In genomic region chr2:134838143-134838620, GRCh38 we compare ENCODE assay signal across 26 cellular contexts. TPM values are rescaled to one million over a fixed set of nuclear protein-coding genes. Genes with fewer than 3 reads are reported as not detected.
DNase-seq lines count a peak whose midpoint lies in the region; ATAC-seq and TF ChIP-seq lines count a peak whose summit lies in the region.
"Had no signal": no experiment of that assay in that cellular context is flagged by ENCODE, and none has a peak within 500 bp of the region (broad histone marks: within the 10 kb centered on the region; RNA-seq: fewer than 3 reads in every experiment).

Gene ACMSD (plus strand): TSS chr2:134838616. CDS start chr2:134838683, 67 bp downstream.

- H3K27me3 ChIP-seq in SK-N-SH (ENCODE audit: insufficient read depth) (no peaks in the 10 kb centered on the region), mesenchymal stem cell (ENCODE audit: control insufficient read depth in 1 of 2, insufficient read depth in 1 of 2, low read length in 2 of 2) (no peaks in the 10 kb centered on the region), Peyer's patch (no peaks in the 10 kb centered on the region)
- H3K27me3 ChIP-seq: BLaER1 treated with 17β-estradiol and CSF1 and Interleukin-3, amounts not matched to agents 10 nM and 100 nM; tibial nerve had no signal

- H4K91ac ChIP-seq in mesenchymal stem cell (ENCODE audit: low read length): no peak within 1 kb of the TSS

- no peaks in the 10 kb centered on the region for H3K4me1 Mint-ChIP-seq in glutamatergic neuron (ENCODE audit: low read depth, unreplicated experiment)
- H3K4me1 Mint-ChIP-seq: activated naive CD8-positive, alpha-beta T cell treated with anti-CD3 and anti-CD28 coated beads, Interleukin-2, amount 10 ng/mL, durations not matched to agents 7 days and 5 days; brain; nephron progenitor cell had no signal

- H3K23ac ChIP-seq in mesenchymal stem cell (ENCODE audit: low read length in 2 of 2): no peak within 1 kb of the TSS

- POLR2A ChIA-PET in SK-N-SH (lab: Yijun Ruan, JAX): no interaction called here

- no peak for TF ChIP-seq CTCF in SK-N-SH (IDR thresholded peaks at IDR 0.05)
- TF ChIP-seq CTCF in epithelial cell of proximal tubule (conservative IDR thresholded peaks at IDR 0.05; ENCODE audit: low read depth, low read length): no peak
- no peak for TF ChIP-seq CTCF in glutamatergic neuron (IDR thresholded peaks at IDR 0.05; ENCODE audit: partially characterized antibody, unreplicated experiment)
- no peak for TF ChIP-seq CTCF in Peyer's patch (IDR thresholded peaks at IDR 0.05)

- no peak within 1 kb of the TSS for H2BK120ac ChIP-seq in mesenchymal stem cell (ENCODE audit: low read depth, low read length)

- ATAC-seq in SK-N-SH treated with all-trans-retinoic acid at 6 μM for 48 hours (no peak), HG02870 (IDR thresholded peaks at IDR 0.05; ENCODE audit: unreplicated experiment) (no peak)
- ATAC-seq: heart right ventricle; stimulated activated naive CD8-positive, alpha-beta T cell treated with anti-CD3 and anti-CD28 coated beads, Interleukin-15, Interleukin-2, amounts not matched to agents 100 U/mL and 50 U/mL, for 24 hours had no signal

- no peak within 1 kb of the TSS for H2BK12ac ChIP-seq in mesenchymal stem cell (ENCODE audit: low read length in 2 of 2)

- no peak within 1 kb of the TSS for H3K4me3 Mint-ChIP-seq in glutamatergic neuron (ENCODE audit: unreplicated experiment)
- H3K4me3 Mint-ChIP-seq: activated naive CD8-positive, alpha-beta T cell treated with anti-CD3 and anti-CD28 coated beads, Interleukin-2, amount 10 ng/mL, durations not matched to agents 7 days and 5 days; brain; nephron progenitor cell had no signal

- no peaks in the 10 kb centered on the region for H3K9me3 ChIP-seq in SK-N-SH
- H3K9me3 ChIP-seq in mesenchymal stem cell (ENCODE audit: control insufficient read depth, low read length): peaks cover 17% of the 10 kb centered on the region
- H3K9me3 ChIP-seq in Peyer's patch: no peaks in the 10 kb centered on the region

- H2AFZ ChIP-seq in SK-N-SH (ENCODE audit: low read depth) (no peak within 1 kb of the TSS), mesenchymal stem cell (ENCODE audit: low read depth, low read length) (no peak within 1 kb of the TSS)

- H3K9ac ChIP-seq in SK-N-SH (no peak within 1 kb of the TSS), mesenchymal stem cell (ENCODE audit: low read length) (peak within 1 kb of the TSS; percentile 61)
- H3K9ac ChIP-seq: BLaER1 treated with 17β-estradiol and CSF1 and Interleukin-3, amounts not matched to agents 10 nM and 100 nM had no signal

- H3K36me3 ChIP-seq in SK-N-SH (replicated peaks in 1 of 2; ENCODE audit: control insufficient read depth in 1 of 2, insufficient read depth in 2 of 2, low read length in 1 of 2) (no peaks in the 10 kb centered on the region), mesenchymal stem cell (ENCODE audit: control insufficient read depth in 1 of 2, insufficient read depth in 2 of 2, low read depth in 1 of 2, low read length in 2 of 2) (no peaks in the 10 kb centered on the region), Peyer's patch (no peaks in the 10 kb centered on the region)
- H3K36me3 ChIP-seq: BLaER1 treated with 17β-estradiol and CSF1 and Interleukin-3, amounts not matched to agents 10 nM and 100 nM; heart right ventricle; tibial nerve had no signal

- H3K27ac Mint-ChIP-seq in glutamatergic neuron (ENCODE audit: unreplicated experiment): no peak within 1 kb of the TSS
- H3K27ac Mint-ChIP-seq: activated naive CD8-positive, alpha-beta T cell treated with anti-CD3 and anti-CD28 coated beads, Interleukin-2, amount 10 ng/mL, durations not matched to agents 7 days and 5 days; brain; nephron progenitor cell had no signal

- TF ChIP-seq RAD21 in SK-N-SH (IDR thresholded peaks at IDR 0.05; ENCODE audit: low read length): no peak

- 0 out of 2 replicates have a peak within 1 kb of the TSS, but pooled peaks have one; percentile 24 for H3K4me2 ChIP-seq in SK-N-SH
- peak within 1 kb of the TSS; percentile 52 for H3K4me2 ChIP-seq in mesenchymal stem cell (ENCODE audit: low read length, poor library complexity, severe bottlenecking)
- H3K4me2 ChIP-seq: BLaER1 treated with 17β-estradiol and CSF1 and Interleukin-3, amounts not matched to agents 10 nM and 100 nM had no signal

- no peaks in the 10 kb centered on the region for H3K79me1 ChIP-seq in mesenchymal stem cell (replicated peaks; ENCODE audit: low read length, poor library complexity, severe bottlenecking)

- no peak within 1 kb of the TSS for H3K4ac ChIP-seq in mesenchymal stem cell (ENCODE audit: low read depth in 1 of 2, low read length in 2 of 2)

- H3K36me3 Mint-ChIP-seq in glutamatergic neuron (ENCODE audit: unreplicated experiment): peaks cover 18% of the 10 kb centered on the region
- H3K36me3 Mint-ChIP-seq: activated naive CD8-positive, alpha-beta T cell treated with anti-CD3 and anti-CD28 coated beads, Interleukin-2, amount 10 ng/mL, durations not matched to agents 7 days and 5 days; brain had no signal

- no peaks in the 10 kb centered on the region for H3K27me3 Mint-ChIP-seq in glutamatergic neuron (ENCODE audit: unreplicated experiment)

- no peak within 1 kb of the TSS for H3K14ac ChIP-seq in mesenchymal stem cell (ENCODE audit: low read length in 2 of 2)

- no peaks in the 10 kb centered on the region for H4K20me1 ChIP-seq in SK-N-SH (ENCODE audit: insufficient read depth)
- H4K20me1 ChIP-seq: BLaER1 treated with 17β-estradiol and CSF1 and Interleukin-3, amounts not matched to agents 10 nM and 100 nM had no signal

- H3K9me2 ChIP-seq in SK-N-SH: no peaks in the 10 kb centered on the region

- H3K79me2 ChIP-seq in SK-N-SH (ENCODE audit: insufficient read depth): no peaks in the 10 kb centered on the region

- H4K8ac ChIP-seq in mesenchymal stem cell (ENCODE audit: low read length): no peak within 1 kb of the TSS

- H3K4me1 ChIP-seq in SK-N-SH (ENCODE audit: control insufficient read depth in 1 of 2, insufficient read depth in 2 of 2, low read depth in 1 of 2, low read length in 1 of 2) (no peaks in the 10 kb centered on the region), mesenchymal stem cell (ENCODE audit: control insufficient read depth, insufficient read depth, low read depth, low read length) (peaks cover 4% of the 10 kb centered on the region), Peyer's patch (no peaks in the 10 kb centered on the region)
- H3K4me1 ChIP-seq: BLaER1 treated with 17β-estradiol and CSF1 and Interleukin-3, amounts not matched to agents 10 nM and 100 nM; heart right ventricle; tibial nerve had no signal

- H2BK5ac ChIP-seq in mesenchymal stem cell (ENCODE audit: low read depth, low read length, poor library complexity, severe bottlenecking): peak within 1 kb of the TSS; percentile 93

- CTCF ChIA-PET in SK-N-SH (lab: Yijun Ruan, JAX): no interaction called here

- no peak within 1 kb of the TSS for H2BK15ac ChIP-seq in mesenchymal stem cell (ENCODE audit: low read depth, poor library complexity, severe bottlenecking)

- H3K27ac ChIP-seq in SK-N-SH (ENCODE audit: low read depth in 2 of 2, low read length in 1 of 2) (peak within 1 kb of the TSS in 1 of 2 experiments; percentile 41; a peak in 2 of 4 replicates), mesenchymal stem cell (ENCODE audit: low read length, poor library complexity, severe bottlenecking) (peak within 1 kb of the TSS; percentile 99), Peyer's patch (no peak within 1 kb of the TSS)
- H3K27ac ChIP-seq: BLaER1 treated with 17β-estradiol and CSF1 and Interleukin-3, amounts not matched to agents 10 nM and 100 nM; heart right ventricle; HL-60; tibial nerve had no signal

- no peak for TF ChIP-seq EP300 in SK-N-SH (IDR thresholded peaks at IDR 0.05; ENCODE audit: borderline replicate concordance in 1 of 2, low read depth in 1 of 2, low read length in 1 of 2)

- no peaks in the 10 kb centered on the region for H3K9me3 Mint-ChIP-seq in glutamatergic neuron (ENCODE audit: unreplicated experiment)

- H3K18ac ChIP-seq in mesenchymal stem cell (ENCODE audit: low read depth in 1 of 2, low read length in 2 of 2): no peak within 1 kb of the TSS

- peak within 1 kb of the TSS; percentile 95 for H2AK5ac ChIP-seq in mesenchymal stem cell (ENCODE audit: low read length, severe bottlenecking)

- H3F3A ChIP-seq in SK-N-SH (replicated peaks; ENCODE audit: insufficient read depth): no peaks in the 10 kb centered on the region

- no peak for TF ChIP-seq POLR2A in Peyer's patch (IDR thresholded peaks at IDR 0.05)

- no peak for DNase-seq in SK-N-SH
- DNase-seq in epithelial cell of proximal tubule (ENCODE audit: low read depth): no peak
- DNase-seq in mesenchymal stem cell: no peak
- DNase-seq in foreskin melanocyte: no peak
- no peak for DNase-seq in glutamatergic neuron
- DNase-seq in Peyer's patch: no peak
- DNase-seq: 8988T; activated CD8-positive, alpha-beta memory T cell treated with anti-CD3 and anti-CD28 coated beads, Interleukin-2, amount 50 U/mL, for 4 hours; activated naive CD8-positive, alpha-beta T cell treated with anti-CD3 and anti-CD28 coated beads, Interleukin-2, amount 10 ng/mL, durations not matched to agents 7 days and 5 days; EL; heart right ventricle; NCI-H146; NCI-H2171; NCI-H526; nephron progenitor cell; posterior cingulate gyrus; stimulated activated naive CD8-positive, alpha-beta T cell treated with anti-CD3 and anti-CD28 coated beads, Interleukin-15, Interleukin-2, amounts not matched to agents 100 U/mL and 50 U/mL, for 24 hours; T-helper 2 cell had no signal

- H3K4me3 ChIP-seq in SK-N-SH (ENCODE audit: low read depth in 2 of 2, low read length in 1 of 2): no peak within 1 kb of the TSS
- peak within 1 kb of the TSS; percentile 64 for H3K4me3 ChIP-seq in epithelial cell of proximal tubule (ENCODE audit: low read depth, low read length)
- no peak within 1 kb of the TSS for H3K4me3 ChIP-seq in mesenchymal stem cell (ENCODE audit: insufficient read depth in 1 of 2, low read depth in 1 of 2, low read length in 2 of 2)
- peak within 1 kb of the TSS in 1 of 4 donors; percentile 24 for H3K4me3 ChIP-seq in Peyer's patch
- H3K4me3 ChIP-seq: BLaER1 treated with 17β-estradiol and CSF1 and Interleukin-3, amounts not matched to agents 10 nM and 100 nM; heart right ventricle; tibial nerve had no signal

TF ChIP-seq in SK-N-SH, 30 proteins besides CTCF, POLR2A, EP300 and RAD21 (continues in another document):
- TF ChIP-seq NFIC (IDR thresholded peaks at IDR 0.05; ENCODE audit: borderline replicate concordance) (no peak), YY1 (IDR thresholded peaks at IDR 0.05; ENCODE audit: low read depth) (no peak)

TF ChIP-seq in SK-N-SH treated with all-trans-retinoic acid at 6 μM for 48 hours, 23 proteins besides CTCF, POLR2A, EP300 and RAD21 (continues in another document):
- no peak for TF ChIP-seq OSR1 (CRISPR knock-in tag; IDR thresholded peaks at IDR 0.05)
- TF ChIP-seq ESRRG (CRISPR knock-in tag; IDR thresholded peaks at IDR 0.05): no peak
- no peak for TF ChIP-seq ZC3H10 (CRISPR knock-in tag; IDR thresholded peaks at IDR 0.05)

RNA-seq across cellular contexts. Expression of gene ACMSD, which starts in this region (rescaled TPM):
- not detected in 2 replicates for polyA plus RNA-seq in SK-N-SH (2012; rRNA removed)
- not detected in 2 replicates for polyA plus RNA-seq in SK-N-SH (2012; cell fraction: cytosol; rRNA removed)
- not detected in 2 replicates for polyA plus RNA-seq in SK-N-SH (2012; cell fraction: nucleus; rRNA removed)
- 0.23 and 0.29 TPM in 2 replicates for total RNA-seq in epithelial cell of proximal tubule
- not detected for polyA plus RNA-seq in mesenchymal stem cell (2013, experiment 1 of 2)
- polyA plus RNA-seq in mesenchymal stem cell (2013, experiment 2 of 2): not detected
- total RNA-seq in glutamatergic neuron (ENCODE audit: unreplicated experiment): not detected
- 1 to 10 TPM in 1 of 4 donors, not detected in 3; 1.2 TPM for total RNA-seq in Peyer's patch
- total RNA-seq: activated naive CD8-positive, alpha-beta T cell treated with anti-CD3 and anti-CD28 coated beads, Interleukin-2, amount 10 ng/mL, durations not matched to agents 7 days and 5 days; heart right ventricle; SK-MEL-5; skeletal muscle tissue; tibial nerve had no signal
- polyA plus RNA-seq: heart right ventricle had no signal
